Comparison of ENCODE assay signal across 13 cellular contexts in the genomic region with DNA sequence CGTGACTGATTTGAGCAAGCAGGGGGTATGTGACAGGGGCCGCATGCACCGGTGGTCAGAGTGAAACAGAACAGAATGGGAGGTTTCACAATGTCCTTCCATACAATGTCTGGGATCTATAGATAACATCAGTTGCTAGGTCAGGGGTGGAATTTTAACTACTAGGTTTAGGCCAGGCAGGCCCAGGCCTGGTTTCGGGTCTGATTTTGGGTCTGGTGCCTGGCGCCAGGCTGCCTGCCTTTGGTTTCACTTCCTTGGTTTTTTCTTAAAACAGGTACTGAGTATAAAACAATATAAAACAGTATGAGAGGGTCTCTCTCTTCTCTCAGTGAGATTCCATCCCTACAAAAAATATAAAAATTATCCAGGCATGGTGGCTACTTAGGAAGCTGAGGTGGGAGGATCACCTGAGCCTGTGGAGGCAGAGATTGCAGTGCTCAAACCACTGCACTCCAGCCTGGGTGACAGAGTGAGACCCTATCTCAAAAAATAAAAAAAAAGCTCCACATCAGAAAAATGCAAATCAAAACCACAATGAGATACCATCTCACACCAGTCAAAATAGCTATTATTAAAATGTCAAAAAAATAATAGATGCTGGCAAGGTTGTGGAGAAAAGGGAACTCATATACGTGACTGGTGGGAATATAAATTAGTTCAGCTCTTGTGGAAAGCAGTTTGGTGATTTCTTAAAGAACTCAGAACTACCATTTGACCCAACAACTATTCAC. TPM values are rescaled to one million over a fixed set of nuclear protein-coding genes. Genes with fewer than 3 reads are reported as not detected.
"Had no signal": no experiment of that assay in that cellular context is flagged by ENCODE, and none has a peak within 500 bp of the region (broad histone marks: within the 10 kb centered on the region; RNA-seq: fewer than 3 reads in every experiment).

No MANE protein-coding gene starts in this region.

RNA-seq across cellular contexts. Expression of a gene that starts 18.6 kb away (rescaled TPM):
- total RNA-seq: activated CD4-positive, alpha-beta T cell treated with anti-CD3 and anti-CD28 coated beads, Interleukin-2, amount 10 ng/mL, durations not matched to agents 24 days and 14 days; activated CD8-positive, alpha-beta T cell treated with anti-CD3 and anti-CD28 coated beads for 36 hours; activated naive CD8-positive, alpha-beta T cell treated with anti-CD3 and anti-CD28 coated beads for 36 hours; activated T-helper 17 cell treated with anti-CD3 and anti-CD28 coated beads, Interleukin-2, amount 50 U/mL, for 72 hours; cerebellum; frontal cortex; lower lobe of right lung; natural killer cell treated with Interleukin-12 subunit alpha and Interleukin-12 subunit beta and Interleukin-15 and Interleukin-18, amount 100 ng/mL, for 72 hours; pancreas; pulmonary artery endothelial cell; stomach; temporal lobe had no signal
- polyA plus RNA-seq: esophagus, pancreas, stomach had no signal

RNA-seq across cellular contexts. Expression of a gene that starts 59.7 kb away (rescaled TPM):
- total RNA-seq: activated CD4-positive, alpha-beta T cell treated with anti-CD3 and anti-CD28 coated beads, Interleukin-2, amount 10 ng/mL, durations not matched to agents 24 days and 14 days; activated T-helper 17 cell treated with anti-CD3 and anti-CD28 coated beads, Interleukin-2, amount 50 U/mL, for 72 hours; frontal cortex; natural killer cell treated with Interleukin-12 subunit alpha and Interleukin-12 subunit beta and Interleukin-15 and Interleukin-18, amount 100 ng/mL, for 72 hours; pancreas; pulmonary artery endothelial cell; stomach; temporal lobe had no signal
- polyA plus RNA-seq: esophagus, stomach had no signal
